Comparison of ENCODE assay signal across 16 cellular contexts in the genomic region with DNA sequence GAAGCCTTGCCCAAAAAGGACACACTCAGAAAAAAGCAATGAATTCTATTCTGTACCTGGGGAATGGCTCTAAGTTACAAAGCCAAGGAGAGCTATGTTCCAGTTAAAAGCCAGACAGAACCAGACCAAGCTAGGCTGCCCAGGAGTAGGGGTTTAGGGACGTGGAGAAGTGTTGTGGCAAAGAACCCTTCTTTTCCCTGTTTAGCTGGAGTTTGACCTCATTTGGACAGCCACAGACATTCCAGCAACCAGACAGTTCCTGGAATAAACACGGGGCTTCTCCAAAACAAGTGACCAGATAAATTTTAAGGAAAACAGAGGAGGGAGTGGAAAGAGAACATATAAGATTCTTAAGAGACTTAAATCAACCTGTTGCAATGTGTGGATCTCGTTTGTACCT.
DNase-seq lines count a peak whose midpoint lies in the region; ATAC-seq, FAIRE-seq and TF ChIP-seq lines count a peak whose summit lies in the region.
"Had no signal": no experiment of that assay in that cellular context is flagged by ENCODE, and none has a peak within 500 bp of the region (broad histone marks: within the 10 kb centered on the region; RNA-seq: fewer than 3 reads in every experiment).

No MANE protein-coding gene starts in this region.

- TF ChIP-seq POLR2A in breast epithelium (IDR thresholded peaks at IDR 0.05): no peak

- peak; percentile 70 for FAIRE-seq in HTR-8/SVneo (lab: Jason Lieb, UNC)
- FAIRE-seq: A204.1 had no signal

- H3K4me3 ChIP-seq in breast epithelium: peak overlapping the region in 1 of 3 donors; percentile 27
- no peak overlapping the region for H3K4me3 ChIP-seq in liver (ENCODE audit: low read depth in 1 of 3, low read length in 3 of 3)

- 38% methylated on average over 3 of the region's 3 CpGs for WGBS in liver

- H3K27ac ChIP-seq in breast epithelium: peak overlapping the region; percentile 81 to 89
- H3K27ac ChIP-seq in liver (ENCODE audit: low read depth in 1 of 2, low read length in 2 of 2): peak overlapping the region; percentile 60 to 83
- H3K27ac ChIP-seq: C4-2B had no signal

- H3K27me3 Mint-ChIP-seq in stimulated activated naive B cell treated with anti-CD40 and anti-IgM and Interleukin-4, amounts not matched to agents 10 μg/mL and 1 μg/mL and 100 μg/mL, for 72 hours: no peaks in the 10 kb centered on the region

- peak overlapping the region; percentile 7 for H3K27ac Mint-ChIP-seq in stimulated activated naive B cell treated with anti-CD40 and anti-IgM and Interleukin-4, amounts not matched to agents 10 μg/mL and 1 μg/mL and 100 μg/mL, for 72 hours

- no peaks in the 10 kb centered on the region for H3K9me3 Mint-ChIP-seq in stimulated activated naive B cell treated with anti-CD40 and anti-IgM and Interleukin-4, amounts not matched to agents 10 μg/mL and 1 μg/mL and 100 μg/mL, for 72 hours
- H3K9me3 Mint-ChIP-seq: H9 had no signal

- no peak overlapping the region for H3K4me3 Mint-ChIP-seq in stimulated activated naive B cell treated with anti-CD40 and anti-IgM and Interleukin-4, amounts not matched to agents 10 μg/mL and 1 μg/mL and 100 μg/mL, for 72 hours
- H3K4me3 Mint-ChIP-seq: H9 had no signal

- H3K36me3 Mint-ChIP-seq in stimulated activated naive B cell treated with anti-CD40 and anti-IgM and Interleukin-4, amounts not matched to agents 10 μg/mL and 1 μg/mL and 100 μg/mL, for 72 hours: peaks cover 18 to 32% of the 10 kb centered on the region in 2 donors

- ATAC-seq in stimulated activated naive B cell treated with anti-CD40 and anti-IgM and Interleukin-4, amounts not matched to agents 10 μg/mL and 1 μg/mL and 100 μg/mL, for 72 hours (replicated peaks): no peak
- ATAC-seq in GM19397 (IDR thresholded peaks at IDR 0.05; ENCODE audit: unreplicated experiment) (no peak), GM19035 (IDR thresholded peaks at IDR 0.05; ENCODE audit: unreplicated experiment) (no peak)

- H3K36me3 ChIP-seq in breast epithelium (no peaks in the 10 kb centered on the region), liver (ENCODE audit: control insufficient read depth in 4 of 4, insufficient read depth in 3 of 4, low read depth in 1 of 4, low read length in 3 of 4) (peaks cover 0 to 9% (median 2%) of the 10 kb centered on the region in 4 donors)

- no peaks in the 10 kb centered on the region for H3K27me3 ChIP-seq in breast epithelium
- no peaks in the 10 kb centered on the region for H3K27me3 ChIP-seq in liver (ENCODE audit: control insufficient read depth in 4 of 4, insufficient read depth in 4 of 4, low read length in 3 of 4)

- no peak for TF ChIP-seq RAD21 in liver (IDR thresholded peaks at IDR 0.05)

- no peaks in the 10 kb centered on the region for H3K9me3 ChIP-seq in breast epithelium
- no peaks in the 10 kb centered on the region for H3K9me3 ChIP-seq in liver (ENCODE audit: control insufficient read depth in 4 of 4, low read length in 3 of 4)

- no peaks in the 10 kb centered on the region for H3K4me1 Mint-ChIP-seq in stimulated activated naive B cell treated with anti-CD40 and anti-IgM and Interleukin-4, amounts not matched to agents 10 μg/mL and 1 μg/mL and 100 μg/mL, for 72 hours

- no peak for DNase-seq in HTR-8/SVneo (ENCODE audit: insufficient read length, low spot score)
- no peak for DNase-seq in breast epithelium (ENCODE audit: low spot score in 2 of 2)
- no peak for DNase-seq in stimulated activated naive B cell treated with anti-CD40 and anti-IgM and Interleukin-4, amounts not matched to agents 10 μg/mL and 1 μg/mL and 100 μg/mL, for 72 hours
- DNase-seq in HuH-7.5 (ENCODE audit: low spot score): no peak
- DNase-seq in NCI-H82 treated with DMSO at 0.1 percent for 48 hours (lab: John Stamatoyannopoulos, UW; ENCODE audit: unreplicated experiment): no peak
- DNase-seq: EL, H9, IMR-90, NCI-H1436 treated with DMSO at 0.1 percent for 48 hours, NCI-H2081, NCI-H510A treated with DMSO at 0.1 percent for 48 hours had no signal

- TF ChIP-seq CTCF in breast epithelium (IDR thresholded peaks at IDR 0.05) (no peak), liver (IDR thresholded peaks at IDR 0.05; ENCODE audit: low read depth, low read length, missing input control) (no peak)

- H3K4me1 ChIP-seq in breast epithelium (no peaks in the 10 kb centered on the region), liver (ENCODE audit: control insufficient read depth in 4 of 4, insufficient read depth in 4 of 4, low read length in 3 of 4) (peaks cover 16 to 87% (median 69%) of the 10 kb centered on the region in 4 donors)

- intact Hi-C loops in breast epithelium (cut with DNase I; ENCODE audit: low total_unique reads): no loop called here

- H3K9ac ChIP-seq in liver (ENCODE audit: low read depth in 1 of 2, low read length in 2 of 2): no peak overlapping the region

TF ChIP-seq in liver, 16 proteins besides CTCF, POLR2A, EP300 and RAD21:
- no peak for TF ChIP-seq YY1 (IDR thresholded peaks at IDR 0.05)
- no peak for TF ChIP-seq TAF1 (conservative IDR thresholded peaks at IDR 0.05)
- TF ChIP-seq HNF4G (IDR thresholded peaks at IDR 0.05): peak; percentile 14
- TF ChIP-seq JUND (IDR thresholded peaks at IDR 0.05): no peak
- TF ChIP-seq, protein P1, sequence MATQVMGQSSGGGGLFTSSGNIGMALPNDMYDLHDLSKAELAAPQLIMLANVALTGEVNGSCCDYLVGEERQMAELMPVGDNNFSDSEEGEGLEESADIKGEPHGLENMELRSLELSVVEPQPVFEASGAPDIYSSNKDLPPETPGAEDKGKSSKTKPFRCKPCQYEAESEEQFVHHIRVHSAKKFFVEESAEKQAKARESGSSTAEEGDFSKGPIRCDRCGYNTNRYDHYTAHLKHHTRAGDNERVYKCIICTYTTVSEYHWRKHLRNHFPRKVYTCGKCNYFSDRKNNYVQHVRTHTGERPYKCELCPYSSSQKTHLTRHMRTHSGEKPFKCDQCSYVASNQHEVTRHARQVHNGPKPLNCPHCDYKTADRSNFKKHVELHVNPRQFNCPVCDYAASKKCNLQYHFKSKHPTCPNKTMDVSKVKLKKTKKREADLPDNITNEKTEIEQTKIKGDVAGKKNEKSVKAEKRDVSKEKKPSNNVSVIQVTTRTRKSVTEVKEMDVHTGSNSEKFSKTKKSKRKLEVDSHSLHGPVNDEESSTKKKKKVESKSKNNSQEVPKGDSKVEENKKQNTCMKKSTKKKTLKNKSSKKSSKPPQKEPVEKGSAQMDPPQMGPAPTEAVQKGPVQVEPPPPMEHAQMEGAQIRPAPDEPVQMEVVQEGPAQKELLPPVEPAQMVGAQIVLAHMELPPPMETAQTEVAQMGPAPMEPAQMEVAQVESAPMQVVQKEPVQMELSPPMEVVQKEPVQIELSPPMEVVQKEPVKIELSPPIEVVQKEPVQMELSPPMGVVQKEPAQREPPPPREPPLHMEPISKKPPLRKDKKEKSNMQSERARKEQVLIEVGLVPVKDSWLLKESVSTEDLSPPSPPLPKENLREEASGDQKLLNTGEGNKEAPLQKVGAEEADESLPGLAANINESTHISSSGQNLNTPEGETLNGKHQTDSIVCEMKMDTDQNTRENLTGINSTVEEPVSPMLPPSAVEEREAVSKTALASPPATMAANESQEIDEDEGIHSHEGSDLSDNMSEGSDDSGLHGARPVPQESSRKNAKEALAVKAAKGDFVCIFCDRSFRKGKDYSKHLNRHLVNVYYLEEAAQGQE (IDR thresholded peaks at IDR 0.05): peak; percentile 65
- TF ChIP-seq, protein P2, sequence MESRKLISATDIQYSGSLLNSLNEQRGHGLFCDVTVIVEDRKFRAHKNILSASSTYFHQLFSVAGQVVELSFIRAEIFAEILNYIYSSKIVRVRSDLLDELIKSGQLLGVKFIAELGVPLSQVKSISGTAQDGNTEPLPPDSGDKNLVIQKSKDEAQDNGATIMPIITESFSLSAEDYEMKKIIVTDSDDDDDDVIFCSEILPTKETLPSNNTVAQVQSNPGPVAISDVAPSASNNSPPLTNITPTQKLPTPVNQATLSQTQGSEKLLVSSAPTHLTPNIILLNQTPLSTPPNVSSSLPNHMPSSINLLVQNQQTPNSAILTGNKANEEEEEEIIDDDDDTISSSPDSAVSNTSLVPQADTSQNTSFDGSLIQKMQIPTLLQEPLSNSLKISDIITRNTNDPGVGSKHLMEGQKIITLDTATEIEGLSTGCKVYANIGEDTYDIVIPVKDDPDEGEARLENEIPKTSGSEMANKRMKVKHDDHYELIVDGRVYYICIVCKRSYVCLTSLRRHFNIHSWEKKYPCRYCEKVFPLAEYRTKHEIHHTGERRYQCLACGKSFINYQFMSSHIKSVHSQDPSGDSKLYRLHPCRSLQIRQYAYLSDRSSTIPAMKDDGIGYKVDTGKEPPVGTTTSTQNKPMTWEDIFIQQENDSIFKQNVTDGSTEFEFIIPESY (IDR thresholded peaks at IDR 0.05): no peak
- no peak for TF ChIP-seq SP1 (IDR thresholded peaks at IDR 0.05)
- TF ChIP-seq RXRA (IDR thresholded peaks at IDR 0.05): peak in 1 of 2 donors; percentile 22
- TF ChIP-seq FOXA2 (IDR thresholded peaks at IDR 0.05): no peak
- no peak for TF ChIP-seq FOXA1 (IDR thresholded peaks at IDR 0.05)
- peak; percentile 40 for TF ChIP-seq MAX (IDR thresholded peaks at IDR 0.05)
- peak; percentile 60 to 64 for TF ChIP-seq HNF4A (conservative IDR thresholded peaks at IDR 0.05)
TF ChIP-seq in liver: peak in this region for 5.
